Comparison of ENCODE assay signal across 2 cellular contexts in genomic region chr10:1045415-1045814, GRCh38.
TF ChIP-seq lines count a peak whose summit lies in the region.

No MANE protein-coding gene starts in this region.

TF ChIP-seq in GM12878, 131 proteins besides CTCF, POLR2A, EP300 and RAD21:
- no peak for TF ChIP-seq SKIL (IDR thresholded peaks at IDR 0.05; ENCODE audit: low read depth, poor library complexity, severe bottlenecking)
- no peak for TF ChIP-seq SRF (IDR thresholded peaks at IDR 0.05; ENCODE audit: low read depth in 2 of 2, low read length in 2 of 2)
- TF ChIP-seq IRF5 (IDR thresholded peaks at IDR 0.05; ENCODE audit: borderline replicate concordance), result no peak
- TF ChIP-seq JUNB (IDR thresholded peaks at IDR 0.05), result no peak
- TF ChIP-seq SIN3A (IDR thresholded peaks at IDR 0.05; ENCODE audit: low read depth, low read length), result no peak
- no peak for TF ChIP-seq TCF3 (IDR thresholded peaks at IDR 0.05; ENCODE audit: borderline replicate concordance, insufficient read depth, low read depth, low read length)
- no peak for TF ChIP-seq MEF2A (IDR thresholded peaks at IDR 0.05; ENCODE audit: insufficient read depth, low read depth, low read length)
- TF ChIP-seq BMI1 (IDR thresholded peaks at IDR 0.05; ENCODE audit: borderline replicate concordance), result no peak
- TF ChIP-seq HDGF (IDR thresholded peaks at IDR 0.05), result no peak
- no peak for TF ChIP-seq ZNF384 (IDR thresholded peaks at IDR 0.05; ENCODE audit: borderline replicate concordance, low read depth, low read length)
- no peak for TF ChIP-seq PKNOX1 (IDR thresholded peaks at IDR 0.05)
- TF ChIP-seq SMC3 (IDR thresholded peaks at IDR 0.05; ENCODE audit: borderline replicate concordance, low read length), result no peak
- no peak for TF ChIP-seq E4F1 (IDR thresholded peaks at IDR 0.05; ENCODE audit: borderline replicate concordance, partially characterized antibody)

TF ChIP-seq in neural cell, 6 proteins besides CTCF, POLR2A, EP300 and RAD21:
- TF ChIP-seq MXI1 (conservative IDR thresholded peaks at IDR 0.05; ENCODE audit: poor library complexity, severe bottlenecking), result no peak
- TF ChIP-seq TAF1 (IDR thresholded peaks at IDR 0.05; ENCODE audit: low read depth), result no peak
- no peak for TF ChIP-seq EZH2 (IDR thresholded peaks at IDR 0.05; ENCODE audit: borderline replicate concordance, insufficient read depth, low read length, poor library complexity, severe bottlenecking)
- TF ChIP-seq REST (IDR thresholded peaks at IDR 0.05; ENCODE audit: borderline replicate concordance), result no peak
- TF ChIP-seq SMC3 (conservative IDR thresholded peaks at IDR 0.05; ENCODE audit: poor library complexity), result no peak
- TF ChIP-seq POLR2AphosphoS5 (IDR thresholded peaks at IDR 0.05), result no peak
